In genomic region chr3:153927107-153927506, GRCh38 we compare ENCODE assay signal across 8 cellular contexts.
DNase-seq lines count a peak whose midpoint lies in the region; ATAC-seq and TF ChIP-seq lines count a peak whose summit lies in the region.

No MANE protein-coding gene starts in this region.

- DNase-seq in AG09319 (ENCODE audit: extremely low read depth, low read depth) (peak; percentile 22), NOMO-1 treated with DMSO at 0.1 percent for 48 hours (lab: John Stamatoyannopoulos, UW; ENCODE audit: unreplicated experiment) (peak; percentile 58), globus pallidus (ENCODE audit: low spot score) (peak; percentile 15), coronary artery (ENCODE audit: low spot score) (no peak), activated gamma-delta T cell treated with Interleukin-2 at 50 U/mL for 16 hours (no peak)
- no peak for DNase-seq in activated CD4-positive, alpha-beta T cell treated with anti-CD3 and anti-CD28 coated beads, Interleukin-2, amount 10 ng/mL, durations not matched to agents 7 days and 5 days
- no peak for DNase-seq in activated naive CD8-positive, alpha-beta T cell treated with anti-CD3 and anti-CD28 coated beads, Interleukin-2, amount 50 U/mL, for 24 hours

- TF ChIP-seq CTCF in AG09319 (IDR thresholded peaks at IDR 0.05; ENCODE audit: low read depth, low read length) (peak; percentile 20), coronary artery (IDR thresholded peaks at IDR 0.05) (no peak)

- CTCF ChIA-PET in activated CD4-positive, alpha-beta T cell treated with anti-CD3 and anti-CD28 coated beads, Interleukin-2, amount 10 ng/mL, durations not matched to agents 7 days and 5 days (lab: Charles Lee): no interaction called here

- no peak overlapping the region for H3K27ac Mint-ChIP-seq in activated CD4-positive, alpha-beta T cell treated with anti-CD3 and anti-CD28 coated beads, Interleukin-2, amount 10 ng/mL, durations not matched to agents 7 days and 5 days
- no peak overlapping the region for H3K27ac Mint-ChIP-seq in activated naive CD8-positive, alpha-beta T cell treated with anti-CD3 and anti-CD28 coated beads, Interleukin-2, amount 50 U/mL, for 24 hours

- H3K4me3 Mint-ChIP-seq in activated CD4-positive, alpha-beta T cell treated with anti-CD3 and anti-CD28 coated beads, Interleukin-2, amount 10 ng/mL, durations not matched to agents 7 days and 5 days: no peak overlapping the region
- H3K4me3 Mint-ChIP-seq in activated naive CD8-positive, alpha-beta T cell treated with anti-CD3 and anti-CD28 coated beads, Interleukin-2, amount 50 U/mL, for 24 hours: no peak overlapping the region

- H3K4me3 ChIP-seq in coronary artery: no peak overlapping the region

- no peaks in the 10 kb centered on the region for H3K4me1 Mint-ChIP-seq in activated CD4-positive, alpha-beta T cell treated with anti-CD3 and anti-CD28 coated beads, Interleukin-2, amount 10 ng/mL, durations not matched to agents 7 days and 5 days
- no peaks in the 10 kb centered on the region for H3K4me1 Mint-ChIP-seq in activated naive CD8-positive, alpha-beta T cell treated with anti-CD3 and anti-CD28 coated beads, Interleukin-2, amount 50 U/mL, for 24 hours

- no peaks in the 10 kb centered on the region for H3K36me3 Mint-ChIP-seq in activated CD4-positive, alpha-beta T cell treated with anti-CD3 and anti-CD28 coated beads, Interleukin-2, amount 10 ng/mL, durations not matched to agents 7 days and 5 days (ENCODE audit: low read depth)
- H3K36me3 Mint-ChIP-seq in activated naive CD8-positive, alpha-beta T cell treated with anti-CD3 and anti-CD28 coated beads, Interleukin-2, amount 50 U/mL, for 24 hours (ENCODE audit: low read depth): no peaks in the 10 kb centered on the region

- POLR2A ChIA-PET in activated CD4-positive, alpha-beta T cell treated with anti-CD3 and anti-CD28 coated beads, Interleukin-2, amount 10 ng/mL, durations not matched to agents 7 days and 5 days (lab: Charles Lee): no interaction called here

- no peak overlapping the region for H3K27ac ChIP-seq in coronary artery

- H3K27me3 Mint-ChIP-seq in activated CD4-positive, alpha-beta T cell treated with anti-CD3 and anti-CD28 coated beads, Interleukin-2, amount 10 ng/mL, durations not matched to agents 7 days and 5 days: peaks cover 3% of the 10 kb centered on the region
- peaks cover 3% of the 10 kb centered on the region for H3K27me3 Mint-ChIP-seq in activated naive CD8-positive, alpha-beta T cell treated with anti-CD3 and anti-CD28 coated beads, Interleukin-2, amount 50 U/mL, for 24 hours

- ATAC-seq in GM21390 (IDR thresholded peaks at IDR 0.05; ENCODE audit: unreplicated experiment): peak; percentile 77
- ATAC-seq in activated naive CD8-positive, alpha-beta T cell treated with anti-CD3 and anti-CD28 coated beads, Interleukin-2, amount 50 U/mL, for 24 hours: no peak

- no peaks in the 10 kb centered on the region for H3K9me3 Mint-ChIP-seq in activated CD4-positive, alpha-beta T cell treated with anti-CD3 and anti-CD28 coated beads, Interleukin-2, amount 10 ng/mL, durations not matched to agents 7 days and 5 days
- no peaks in the 10 kb centered on the region for H3K9me3 Mint-ChIP-seq in activated naive CD8-positive, alpha-beta T cell treated with anti-CD3 and anti-CD28 coated beads, Interleukin-2, amount 50 U/mL, for 24 hours

Comparison
In these comparisons a context has a peak if more than half of its experiments do, and no peak if none do; other contexts are left out.
1. DNase-seq: peak in AG09319 (single experiment), NOMO-1 treated with DMSO at 0.1 percent for 48 hours (single experiment) and globus pallidus (single experiment); none in activated CD4-positive, alpha-beta T cell treated with anti-CD3 and anti-CD28 coated beads, Interleukin-2, amount 10 ng/mL, durations not matched to agents 7 days and 5 days (single experiment), coronary artery (single experiment), activated naive CD8-positive, alpha-beta T cell treated with anti-CD3 and anti-CD28 coated beads, Interleukin-2, amount 50 U/mL, for 24 hours (single experiment) and activated gamma-delta T cell treated with Interleukin-2 at 50 U/mL for 16 hours (single experiment).